8 cellular contexts compared by ENCODE assay signal in genomic region chr18:3595282-3596273, GRCh38.
DNase-seq lines count a peak whose midpoint lies in the region; ATAC-seq and TF ChIP-seq lines count a peak whose summit lies in the region.

No MANE protein-coding gene starts in this region.

- DNase-seq in Ammon's horn (ENCODE audit: low spot score), result peak; percentile 38
- DNase-seq in NCI-H510A treated with DMSO at 0.1 percent for 48 hours (lab: John Stamatoyannopoulos, UW), result peak; percentile 94
- DNase-seq in activated T-cell treated with anti-CD3 and anti-CD28 coated beads, Interleukin-2, amount 50 U/mL, for 1 hour, result peak; percentile 49
- DNase-seq in fibroblast of villous mesenchyme (ENCODE audit: low read depth), result peak; percentile 98
- DNase-seq in neuronal stem cell (ENCODE audit: low spot score), result no peak
- DNase-seq in MM.1S, result no peak

- no peak overlapping the region for H4K8ac ChIP-seq in neuronal stem cell (ENCODE audit: low read depth, low read length)

- H3K9me3 ChIP-seq in neuronal stem cell (replicated peaks in 1 of 2; ENCODE audit: control insufficient read depth in 2 of 2, insufficient read depth in 1 of 2, low read depth in 1 of 2, low read length in 2 of 2) (no peaks in the 10 kb centered on the region), MM.1S (replicated peaks; ENCODE audit: insufficient read depth, low read length) (no peaks in the 10 kb centered on the region)

- peaks cover 5% of the 10 kb centered on the region for H3F3A ChIP-seq in MM.1S (ENCODE audit: insufficient read depth, low read length)

- H3K36me3 ChIP-seq in neuronal stem cell (replicated peaks in 1 of 2; ENCODE audit: control insufficient read depth in 2 of 2, insufficient read depth in 2 of 2, low read length in 2 of 2), result peaks cover 0 to 20% of the 10 kb centered on the region in 2 donors
- H3K36me3 ChIP-seq in MM.1S (replicated peaks; ENCODE audit: insufficient read depth, low read length), result no peaks in the 10 kb centered on the region

- H3K9ac ChIP-seq in neuronal stem cell (ENCODE audit: low read depth, low read length, poor library complexity), result no peak overlapping the region
- H3K9ac ChIP-seq in MM.1S (ENCODE audit: low read length), result no peak overlapping the region

- no peak overlapping the region for H3K27ac ChIP-seq in neuronal stem cell (replicated peaks; ENCODE audit: low read length)
- H3K27ac ChIP-seq in MM.1S (ENCODE audit: low read length), result no peak overlapping the region

- TF ChIP-seq CTCF in fibroblast of villous mesenchyme (IDR thresholded peaks at IDR 0.05; ENCODE audit: insufficient read depth, low read depth, low read length), result no peak
- no peak for TF ChIP-seq CTCF in MM.1S (IDR thresholded peaks at IDR 0.05; ENCODE audit: low read length)

- H3K9me2 ChIP-seq in MM.1S (replicated peaks; ENCODE audit: insufficient read depth, low read length), result no peaks in the 10 kb centered on the region

- H3K4me2 ChIP-seq in neuronal stem cell (ENCODE audit: insufficient read depth, low read length, poor library complexity, severe bottlenecking) (no peak overlapping the region), MM.1S (ENCODE audit: low read depth, low read length) (no peak overlapping the region)

- H3K18ac ChIP-seq in neuronal stem cell (ENCODE audit: low read length), result no peak overlapping the region

- H3K4me3 ChIP-seq in fibroblast of villous mesenchyme (ENCODE audit: low read depth, low read length) (peak overlapping the region; percentile 62), neuronal stem cell (ENCODE audit: low read length in 2 of 2) (peak overlapping the region in 1 of 2 donors; percentile 51), MM.1S (ENCODE audit: low read length) (no peak overlapping the region)

- H2BK15ac ChIP-seq in neuronal stem cell (ENCODE audit: low read length), result no peak overlapping the region

- ATAC-seq in GM18867 (IDR thresholded peaks at IDR 0.05; ENCODE audit: unreplicated experiment) (peak; percentile 41), HG03139 (IDR thresholded peaks at IDR 0.05; ENCODE audit: unreplicated experiment) (peak; percentile 40)

- no peak overlapping the region for H4K91ac ChIP-seq in neuronal stem cell (ENCODE audit: low read depth, low read length, poor library complexity)

- H4K20me1 ChIP-seq in MM.1S (ENCODE audit: insufficient read depth, low read length), result no peaks in the 10 kb centered on the region

- H3K14ac ChIP-seq in neuronal stem cell (ENCODE audit: low read length), result no peak overlapping the region

- no peaks in the 10 kb centered on the region for H3K27me3 ChIP-seq in neuronal stem cell (ENCODE audit: control insufficient read depth in 3 of 3, insufficient read depth in 3 of 3, low read depth in 1 of 3, low read length in 3 of 3)
- H3K27me3 ChIP-seq in MM.1S (replicated peaks; ENCODE audit: insufficient read depth, low read length), result peaks cover 77% of the 10 kb centered on the region

- no peaks in the 10 kb centered on the region for H3K79me2 ChIP-seq in MM.1S (ENCODE audit: low read length)

- H2BK12ac ChIP-seq in neuronal stem cell (ENCODE audit: low read length), result no peak overlapping the region

- no peak overlapping the region for H2BK5ac ChIP-seq in neuronal stem cell (ENCODE audit: low read length)

- no peak overlapping the region for H3K4ac ChIP-seq in neuronal stem cell (ENCODE audit: low read length)

- no peak overlapping the region for H2AK5ac ChIP-seq in neuronal stem cell (ENCODE audit: low read depth, low read length)

- peaks cover 26 to 29% of the 10 kb centered on the region in 2 donors for H3K4me1 ChIP-seq in neuronal stem cell (ENCODE audit: control insufficient read depth in 2 of 2, insufficient read depth in 1 of 2, low read depth in 1 of 2, low read length in 2 of 2)
- H3K4me1 ChIP-seq in MM.1S (ENCODE audit: low read length), result peaks cover 7% of the 10 kb centered on the region; the same call in 1 of the 2 replicates

- no peaks in the 10 kb centered on the region for H3K79me1 ChIP-seq in neuronal stem cell (ENCODE audit: low read depth, low read length)

- no peak overlapping the region for H3K23ac ChIP-seq in neuronal stem cell (ENCODE audit: low read depth, low read length, poor library complexity)

- H2AFZ ChIP-seq in neuronal stem cell (ENCODE audit: low read length) (peak overlapping the region; percentile 47), MM.1S (ENCODE audit: low read length) (no peak overlapping the region)

- no peak overlapping the region for H2BK120ac ChIP-seq in neuronal stem cell (ENCODE audit: low read depth, low read length)

- no CpG with 5 or more reads among the region's 8 CpGs for WGBS in neuronal stem cell (ENCODE audit: extremely low coverage in 2 of 2, insufficient read length in 2 of 2, insufficient replicate concordance in 1 of 2), 2 donors

Comparison
In these comparisons a context has a peak if more than half of its experiments do, and no peak if none do; other contexts are left out.
1. DNase-seq: peak in Ammon's horn (single experiment), NCI-H510A treated with DMSO at 0.1 percent for 48 hours (single experiment), activated T-cell treated with anti-CD3 and anti-CD28 coated beads, Interleukin-2, amount 50 U/mL, for 1 hour (single experiment) and fibroblast of villous mesenchyme (single experiment); none in neuronal stem cell (single experiment) and MM.1S (single experiment).